8 cellular contexts compared by ENCODE assay signal in genomic region chr2:70995227-70995729, GRCh38. TPM values are rescaled to one million over a fixed set of nuclear protein-coding genes. Genes with fewer than 3 reads are reported as not detected.
DNase-seq lines count a peak whose midpoint lies in the region; ATAC-seq and TF ChIP-seq lines count a peak whose summit lies in the region.

No MANE protein-coding gene starts in this region.

- H3K9me3 ChIP-seq in endodermal cell (ENCODE audit: control insufficient read depth, low read length), result no peaks in the 10 kb centered on the region
- H3K9me3 ChIP-seq in mucosa of descending colon, result no peaks in the 10 kb centered on the region
- no peaks in the 10 kb centered on the region for H3K9me3 ChIP-seq in thymus (ENCODE audit: control insufficient read depth)

- H3K9me3 Mint-ChIP-seq in endodermal cell, result no peaks in the 10 kb centered on the region

- H3K36me3 ChIP-seq in endodermal cell (ENCODE audit: control insufficient read depth, insufficient read depth, low read length) (peaks cover 11% of the 10 kb centered on the region), mucosa of descending colon (ENCODE audit: low read depth) (no peaks in the 10 kb centered on the region), thymus (ENCODE audit: control insufficient read depth, insufficient read depth) (peaks cover 7% of the 10 kb centered on the region)

- peaks cover 10% of the 10 kb centered on the region for H3K27me3 Mint-ChIP-seq in endodermal cell (ENCODE audit: insufficient read depth)

- H3K4me1 Mint-ChIP-seq in endodermal cell, result peaks cover 9% of the 10 kb centered on the region

- H3K4me3 ChIP-seq in GM12864 (ENCODE audit: low read depth, low read length), result peak overlapping the region; percentile 76
- H3K4me3 ChIP-seq in endodermal cell (ENCODE audit: low read length), result peak overlapping the region; percentile 93
- peak overlapping the region; percentile 98 for H3K4me3 ChIP-seq in mucosa of descending colon
- H3K4me3 ChIP-seq in thymus (ENCODE audit: low read length), result peak overlapping the region; percentile 89

- peaks cover 9% of the 10 kb centered on the region for H3K36me3 Mint-ChIP-seq in endodermal cell (ENCODE audit: low read depth)

- peak; percentile 65 for DNase-seq in 8988T
- no peak for DNase-seq in GM12864 (ENCODE audit: low read depth)
- DNase-seq in NCI-H1694 treated with DMSO at 0.1 percent for 48 hours (lab: John Stamatoyannopoulos, UW), result peak; percentile 44
- DNase-seq in activated CD4-positive, alpha-beta T cell treated with anti-CD3 and anti-CD28 coated beads, Interleukin-2, amount 50 U/mL, for 1 hour, result peak; percentile 52
- peak; percentile 81 for DNase-seq in endodermal cell
- peak; percentile 63 to 69 (median 63) for DNase-seq in mucosa of descending colon

- H3K4me1 ChIP-seq in endodermal cell (ENCODE audit: control insufficient read depth, insufficient read depth, low read length), result peaks cover 3% of the 10 kb centered on the region
- H3K4me1 ChIP-seq in mucosa of descending colon (ENCODE audit: low read depth), result peaks cover 21% of the 10 kb centered on the region
- H3K4me1 ChIP-seq in thymus (ENCODE audit: control insufficient read depth, insufficient read depth, low read length), result peaks cover 11% of the 10 kb centered on the region

- H3K9ac ChIP-seq in endodermal cell (ENCODE audit: extremely low read depth, low read length, poor library complexity, severe bottlenecking), result no peak overlapping the region

- H3K27ac ChIP-seq in endodermal cell (ENCODE audit: low read depth, low read length) (no peak overlapping the region), thymus (ENCODE audit: low read depth) (peak overlapping the region; percentile 46)

- intact Hi-C loops in mucosa of descending colon (cut with DNase I, micrococcal nuclease), result no loop called here

- peak; percentile 37 for ATAC-seq in HG02763 (IDR thresholded peaks at IDR 0.05; ENCODE audit: unreplicated experiment)
- peak; percentile 64 for ATAC-seq in mucosa of descending colon

- 2 to 3% methylated on average over 10 to 18 of the region's 18 CpGs for WGBS in endodermal cell (ENCODE audit: insufficient coverage in 1 of 2, insufficient read length in 1 of 2), 2 experiments
- WGBS in thymus, result under 1% methylated on average over 18 of the region's 18 CpGs

- peak; percentile 53 for TF ChIP-seq CTCF in GM12864 (IDR thresholded peaks at IDR 0.05; ENCODE audit: low read depth, low read length, missing control alignments)
- peak; percentile 73 for TF ChIP-seq CTCF in endodermal cell (conservative IDR thresholded peaks at IDR 0.05)
- TF ChIP-seq CTCF in mucosa of descending colon (IDR thresholded peaks at IDR 0.05), result no peak

- peak overlapping the region; percentile 55 for H3K27ac Mint-ChIP-seq in endodermal cell

- H3K4me3 Mint-ChIP-seq in endodermal cell, result peak overlapping the region; percentile 90

- peaks cover 7% of the 10 kb centered on the region for H3K27me3 ChIP-seq in endodermal cell (ENCODE audit: control insufficient read depth, insufficient read depth, low read length, poor library complexity, severe bottlenecking)
- H3K27me3 ChIP-seq in thymus (ENCODE audit: control insufficient read depth, insufficient read depth), result no peaks in the 10 kb centered on the region

RNA-seq across cellular contexts. Expression of gene TEX261, which starts 0.6 kb away (rescaled TPM):
- total RNA-seq in endodermal cell, result 10 to 100 TPM; 13.3 to 19.9 TPM
- 33.6 TPM for polyA plus RNA-seq in endodermal cell (2013, experiment 1 of 2)
- 25.2 TPM for polyA plus RNA-seq in endodermal cell (2013, experiment 2 of 2)
- 10 to 100 TPM; 51.0 to 63.0 (median 51.4) TPM for total RNA-seq in mucosa of descending colon
- polyA plus RNA-seq in thymus, result 14.8 TPM

RNA-seq across cellular contexts. Expression of gene ANKRD53, which starts 16.8 kb away (rescaled TPM):
- under 1 TPM; 0.24 to 0.97 TPM for total RNA-seq in endodermal cell
- polyA plus RNA-seq in endodermal cell (2013, experiment 1 of 2), result 1.1 TPM
- 0.62 TPM for polyA plus RNA-seq in endodermal cell (2013, experiment 2 of 2)
- total RNA-seq in mucosa of descending colon, result 1 to 10 TPM in 1 of 3 donors, under 1 TPM in 2; 0.23 to 1.8 (median 0.75) TPM
- 0.71 TPM for polyA plus RNA-seq in thymus

RNA-seq across cellular contexts. Expression of gene ATP6V1B1, which starts 59.6 kb away (rescaled TPM):
- total RNA-seq in endodermal cell (not detected), mucosa of descending colon (not detected)
- polyA plus RNA-seq in endodermal cell (2013, experiment 1 of 2), result 1.1 TPM
- polyA plus RNA-seq in endodermal cell (2013, experiment 2 of 2), result 0.79 TPM
- 1.4 TPM for polyA plus RNA-seq in thymus
